25 cellular contexts compared by ENCODE assay signal in the genomic region with DNA sequence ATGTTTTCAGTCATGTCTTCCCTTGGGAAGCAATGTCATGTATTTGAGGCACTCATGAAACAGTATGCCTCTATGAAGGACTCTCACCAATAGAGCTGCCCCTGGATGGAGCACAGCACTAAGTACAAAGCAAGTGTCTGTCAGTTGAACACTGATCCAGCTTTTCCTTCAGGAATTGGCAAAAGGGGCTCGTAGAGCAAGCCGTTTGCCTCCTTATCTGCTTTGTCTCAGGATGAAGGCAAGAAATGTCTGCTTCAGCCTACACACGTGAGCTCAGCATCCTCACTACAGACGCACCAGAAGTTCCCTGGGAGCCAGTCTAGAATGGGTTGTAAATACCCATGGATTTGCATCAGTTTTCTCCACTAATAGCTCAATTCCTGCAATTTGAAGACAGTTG.
"Had no signal": no experiment of that assay in that cellular context is flagged by ENCODE, and none has a peak within 500 bp of the region (broad histone marks: within the 10 kb centered on the region; RNA-seq: fewer than 3 reads in every experiment).

No MANE protein-coding gene starts in this region.

- H3K4me1 ChIP-seq: pancreas, psoas muscle, right lobe of liver, sigmoid colon, stomach, suprapubic skin, testis, tibial artery, transverse colon, upper lobe of right lung, uterus had no signal

- ATAC-seq: naive thymus-derived CD4-positive, alpha-beta T cell; natural killer cell; pancreas; psoas muscle; right cardiac atrium; right lobe of liver; stimulated activated effector memory CD8-positive, alpha-beta T cell treated with anti-CD3 and anti-CD28 coated beads, Interleukin-12 subunit alpha, Interleukin-12 subunit beta, amount 100 ng/mL, for 72 hours; stimulated activated naive B cell treated with anti-CD40 and anti-IgM and Interleukin-4, amounts not matched to agents 10 μg/mL and 1 μg/mL and 100 μg/mL, for 72 hours; upper lobe of right lung had no signal

- H3K27ac ChIP-seq: neutrophil, pancreas, psoas muscle, right lobe of liver, sigmoid colon, stomach, suprapubic skin, testis, tibial artery, transverse colon, upper lobe of right lung, uterus had no signal

- FAIRE-seq: pancreas, small intestine had no signal

- DNase-seq: naive thymus-derived CD4-positive, alpha-beta T cell; natural killer cell; nucleus accumbens; pancreas; posterior cingulate gyrus; psoas muscle; right cardiac atrium; right lobe of liver; sigmoid colon; small intestine; stimulated activated CD4-positive, alpha-beta T cell treated with anti-CD3 and anti-CD28 coated beads, Interleukin-15, amount 100 ng/mL, for 24 hours; stimulated activated CD4-positive, alpha-beta T cell treated with anti-CD3 and anti-CD28 coated beads, Interleukin-2, amount 100 ng/mL, for 24 hours; stimulated activated CD4-positive, alpha-beta T cell treated with anti-CD3 and anti-CD28 coated beads, Interleukin-2, amount 100 ng/mL, for 48 hours; stimulated activated CD4-positive, alpha-beta T cell treated with anti-CD3 and anti-CD28 coated beads, Interleukin-4, amount 100 ng/mL, for 24 hours; stimulated activated naive B cell treated with anti-CD40 and anti-IgM and Interleukin-4, amounts not matched to agents 10 μg/mL and 1 μg/mL and 100 μg/mL, for 72 hours; stimulated activated naive CD4-positive, alpha-beta T cell treated with Interleukin-2 at 50 U/mL for 16 hours; stomach; testis; tibial artery; transverse colon; upper lobe of right lung; uterus had no signal

- H3K4me3 ChIP-seq: pancreas, psoas muscle, right lobe of liver, sigmoid colon, stomach, suprapubic skin, testis, tibial artery, transverse colon, upper lobe of right lung, uterus had no signal

- H3K36me3 ChIP-seq: neutrophil, pancreas, right lobe of liver, sigmoid colon, stomach, suprapubic skin, tibial artery, transverse colon, upper lobe of right lung, uterus had no signal

- H3K27me3 ChIP-seq: neutrophil, pancreas, right lobe of liver, sigmoid colon, stomach, suprapubic skin, testis, tibial artery, transverse colon, upper lobe of right lung, uterus had no signal

- H3K9me3 ChIP-seq: neutrophil, pancreas, psoas muscle, right lobe of liver, sigmoid colon, stomach, suprapubic skin, testis, tibial artery, transverse colon, upper lobe of right lung, uterus had no signal
